ENCODE assay signal across 14 cellular contexts in genomic region chr9:128324401-128324800, GRCh38. TPM values are rescaled to one million over a fixed set of nuclear protein-coding genes. Genes with fewer than 3 reads are reported as not detected.
A peak's percentile ranks its signal among the peaks of the same experiment; 100 is the strongest.
DNase-seq lines count a peak whose midpoint lies in the region; ATAC-seq and TF ChIP-seq lines count a peak whose summit lies in the region.
"Had no signal": no experiment of that assay in that cellular context is flagged by ENCODE, and none has a peak within 500 bp of the region (broad histone marks: within the 10 kb centered on the region; RNA-seq: fewer than 3 reads in every experiment).

No MANE protein-coding gene starts in this region.

- H3K4me1 Mint-ChIP-seq in MCF 10A (ENCODE audit: insufficient read depth, unreplicated experiment) = peaks cover 20% of the 10 kb centered on the region
- peaks cover 4% of the 10 kb centered on the region for H3K4me1 Mint-ChIP-seq in type B pancreatic cell (ENCODE audit: unreplicated experiment)

- peaks cover 3 to 20% of the 10 kb centered on the region in 2 donors for H3K4me1 ChIP-seq in breast epithelium
- peaks cover 13% of the 10 kb centered on the region for H3K4me1 ChIP-seq in hepatocyte (ENCODE audit: insufficient read depth)
- peaks cover 6% of the 10 kb centered on the region for H3K4me1 ChIP-seq in right cardiac atrium (ENCODE audit: control insufficient read depth, insufficient read depth, low read length)

- TF ChIP-seq CTCF in MCF 10A (IDR thresholded peaks at IDR 0.05; ENCODE audit: unreplicated experiment) = no peak
- TF ChIP-seq CTCF in breast epithelium (IDR thresholded peaks at IDR 0.05) = no peak
- TF ChIP-seq CTCF in RWPE1 (conservative IDR thresholded peaks at IDR 0.05; ENCODE audit: low read depth) = no peak
- TF ChIP-seq CTCF in hepatocyte (IDR thresholded peaks at IDR 0.05; ENCODE audit: poor library complexity) = no peak
- no peak for TF ChIP-seq CTCF in type B pancreatic cell (conservative IDR thresholded peaks at IDR 0.05)

- no peak overlapping the region for H2AFZ ChIP-seq in hepatocyte

- WGBS in hepatocyte (ENCODE audit: low lambda C conversion rate, missing lambda C conversion rate) = 90% methylated on average over 1 of the region's 1 CpG
- WGBS in right cardiac atrium = 96% methylated on average over 1 of the region's 1 CpG

- peaks cover 32% of the 10 kb centered on the region for H3K79me2 ChIP-seq in hepatocyte

- H3K27me3 ChIP-seq in breast epithelium (no peaks in the 10 kb centered on the region), hepatocyte (no peaks in the 10 kb centered on the region), right cardiac atrium (ENCODE audit: control insufficient read depth, insufficient read depth) (no peaks in the 10 kb centered on the region)
- H3K27me3 ChIP-seq: foreskin keratinocyte had no signal

- CTCF ChIA-PET in MCF 10A (lab: Yijun Ruan, JAX) (interaction anchor here (0.6 to 2.4 kb wide), 7 partner anchors 17 to 345 kb away, joined by 3 to 16 read pairs (median 4); no protein-coding TSS in a partner anchor), RWPE1 (lab: Yijun Ruan, JAX) (interaction anchor here (1.4 kb wide), 1 partner anchor 17 kb away, joined by 9 read pairs; no protein-coding TSS in a partner anchor)

- TF ChIP-seq POLR2A in breast epithelium (IDR thresholded peaks at IDR 0.05) = no peak

- H3K27me3 Mint-ChIP-seq in MCF 10A (ENCODE audit: insufficient read depth, unreplicated experiment) (no peaks in the 10 kb centered on the region), type B pancreatic cell (peaks cover 2% of the 10 kb centered on the region)
- H3K27me3 Mint-ChIP-seq: stimulated activated memory B cell treated with anti-CD40 and anti-IgM and Interleukin-4, amounts not matched to agents 10 μg/mL and 1 μg/mL and 100 μg/mL, for 72 hours had no signal

- intact Hi-C loops in MCF 10A (cut with micrococcal nuclease) (no loop called here), breast epithelium (cut with DNase I; ENCODE audit: low total_unique reads) (no loop called here), left ventricle myocardium superior (cut with micrococcal nuclease) (no loop called here), right cardiac atrium (cut with DNase I) (no loop called here)

- no peaks in the 10 kb centered on the region for H3K9me3 ChIP-seq in breast epithelium
- no peaks in the 10 kb centered on the region for H3K9me3 ChIP-seq in hepatocyte (ENCODE audit: low read depth)
- H3K9me3 ChIP-seq in right cardiac atrium (ENCODE audit: control insufficient read depth, low read length) = no peaks in the 10 kb centered on the region

- H3K9me2 ChIP-seq in hepatocyte (replicated peaks; ENCODE audit: insufficient read depth) = no peaks in the 10 kb centered on the region

- H3K36me3 Mint-ChIP-seq in MCF 10A (ENCODE audit: insufficient read depth, unreplicated experiment) (peaks cover 46% of the 10 kb centered on the region), type B pancreatic cell (peaks cover 7% of the 10 kb centered on the region)

- BruUV-seq in MCF 10A (replicated peaks; lab: Mats Ljungman, UMichigan) = no TSS peak

- H3K36me3 ChIP-seq in breast epithelium = no peaks in the 10 kb centered on the region
- no peaks in the 10 kb centered on the region for H3K36me3 ChIP-seq in hepatocyte (replicated peaks; ENCODE audit: insufficient read depth, low read depth)

- POLR2A ChIA-PET in MCF 10A (lab: Yijun Ruan, JAX) = interaction anchor here (1.2 to 1.9 kb wide), 3 partner anchors 11 to 17 kb away, joined by 3 to 8 read pairs (median 6); partner anchors contain the start of gene SLC27A4
- POLR2A ChIA-PET in RWPE1 (lab: Yijun Ruan, JAX; ENCODE audit: low non-redundant PET) = no interaction called here

- peak overlapping the region; percentile 86 for H3K4me3 Mint-ChIP-seq in MCF 10A (ENCODE audit: unreplicated experiment)
- H3K4me3 Mint-ChIP-seq in type B pancreatic cell = peak overlapping the region; percentile 97

- H3K27ac Mint-ChIP-seq in MCF 10A (ENCODE audit: low read depth, unreplicated experiment) (no peak overlapping the region), type B pancreatic cell (no peak overlapping the region)
- H3K27ac Mint-ChIP-seq: stimulated activated memory B cell treated with anti-CD40 and anti-IgM and Interleukin-4, amounts not matched to agents 10 μg/mL and 1 μg/mL and 100 μg/mL, for 72 hours had no signal

- no peak for ATAC-seq in left ventricle myocardium superior
- no peak for ATAC-seq in right cardiac atrium
- ATAC-seq: foreskin keratinocyte; stimulated activated memory B cell treated with anti-CD40 and anti-IgM and Interleukin-4, amounts not matched to agents 10 μg/mL and 1 μg/mL and 100 μg/mL, for 72 hours had no signal

- no peak for DNase-seq in MCF 10A (ENCODE audit: unreplicated experiment)
- DNase-seq in breast epithelium (ENCODE audit: low spot score in 2 of 2) = no peak
- no peak for DNase-seq in RWPE1 (ENCODE audit: low spot score)
- no peak for DNase-seq in hepatocyte (ENCODE audit: low spot score)
- no peak for DNase-seq in type B pancreatic cell (ENCODE audit: extremely low spot score, unreplicated experiment)
- DNase-seq in left ventricle myocardium superior = no peak
- DNase-seq in NCI-H128 (lab: John Stamatoyannopoulos, UW; ENCODE audit: unreplicated experiment) = no peak
- no peak for DNase-seq in right cardiac atrium
- DNase-seq: foreskin keratinocyte; islet precursor cell; NCI-H2171; stimulated activated CD4-positive, alpha-beta T cell treated with anti-CD3 and anti-CD28 coated beads, Interleukin-2, amount 100 ng/mL, for 48 hours; SW 1271 had no signal

- peak overlapping the region; percentile 88 for H3K4me2 ChIP-seq in hepatocyte

- H4K20me1 ChIP-seq in hepatocyte (ENCODE audit: insufficient read depth, poor library complexity, severe bottlenecking) = peaks cover 5% of the 10 kb centered on the region

- H3K27ac ChIP-seq in breast epithelium = no peak overlapping the region
- peak overlapping the region; percentile 93 for H3K27ac ChIP-seq in RWPE1
- H3K27ac ChIP-seq in hepatocyte = no peak overlapping the region
- H3K27ac ChIP-seq in right cardiac atrium (ENCODE audit: low read length) = no peak overlapping the region
- H3K27ac ChIP-seq: foreskin keratinocyte had no signal

- H3K9me3 Mint-ChIP-seq in MCF 10A (ENCODE audit: unreplicated experiment) = no peaks in the 10 kb centered on the region
- no peaks in the 10 kb centered on the region for H3K9me3 Mint-ChIP-seq in type B pancreatic cell
- H3K9me3 Mint-ChIP-seq: stimulated activated memory B cell treated with anti-CD40 and anti-IgM and Interleukin-4, amounts not matched to agents 10 μg/mL and 1 μg/mL and 100 μg/mL, for 72 hours had no signal

- H3K4me3 ChIP-seq in breast epithelium (no peak overlapping the region), hepatocyte (no peak overlapping the region), right cardiac atrium (ENCODE audit: low read length) (no peak overlapping the region)

RNA-seq across cellular contexts. Expression of gene COQ4, which starts 1.8 kb away (rescaled TPM):
- total RNA-seq in MCF 10A (2022) (57.1 and 58.9 TPM in 2 replicates), breast epithelium (10 to 100 TPM; 30.2 to 59.7 (median 46.2) TPM), hepatocyte (38.2 and 40.9 TPM in 2 replicates), type B pancreatic cell (ENCODE audit: low replicate concordance) (58.5 and 60.5 TPM in 2 replicates), left ventricle myocardium superior (30.7 TPM), right cardiac atrium (10 to 100 TPM; 26.5 to 28.9 (median 27.6) TPM)
- polyA plus RNA-seq in hepatocyte (35.2 and 42.8 TPM in 2 replicates), right cardiac atrium (41.8 TPM)

RNA-seq across cellular contexts. Expression of gene TRUB2, which starts 2.2 kb away (rescaled TPM):
- 36.1 and 37.6 TPM in 2 replicates for total RNA-seq in MCF 10A (2022)
- 10 to 100 TPM; 11.8 to 19.8 (median 18.0) TPM for total RNA-seq in breast epithelium
- 15.1 and 17.4 TPM in 2 replicates for total RNA-seq in hepatocyte
- 44.5 and 50.9 TPM in 2 replicates for polyA plus RNA-seq in hepatocyte
- 32.9 and 40.4 TPM in 2 replicates for total RNA-seq in type B pancreatic cell (ENCODE audit: low replicate concordance)
- total RNA-seq in left ventricle myocardium superior = 41.4 TPM
- 10 to 100 TPM; 19.9 to 29.0 (median 25.9) TPM for total RNA-seq in right cardiac atrium
- polyA plus RNA-seq in right cardiac atrium = 24.6 TPM

RNA-seq across cellular contexts. Expression of gene SLC27A4, which starts 15.9 kb away (rescaled TPM):
- total RNA-seq in MCF 10A (2022) (17.0 and 18.8 TPM in 2 replicates), breast epithelium (10 to 100 TPM; 11.3 to 18.7 (median 15.8) TPM), hepatocyte (16.1 and 23.4 TPM in 2 replicates), type B pancreatic cell (ENCODE audit: low replicate concordance) (42.2 and 47.2 TPM in 2 replicates), left ventricle myocardium superior (19.4 TPM), right cardiac atrium (10 to 100 TPM; 14.7 to 20.4 (median 18.4) TPM)
- polyA plus RNA-seq in hepatocyte (19.1 and 21.9 TPM in 2 replicates), right cardiac atrium (21.7 TPM)

RNA-seq across cellular contexts. Expression of gene URM1, which starts 46.8 kb away (rescaled TPM):
- 56.8 and 57.7 TPM in 2 replicates for total RNA-seq in MCF 10A (2022)
- total RNA-seq in breast epithelium = 10 to 100 TPM; 21.3 to 24.1 (median 23.8) TPM
- total RNA-seq in hepatocyte = 32.7 and 33.8 TPM in 2 replicates
- 55.7 and 66.7 TPM in 2 replicates for polyA plus RNA-seq in hepatocyte
- total RNA-seq in type B pancreatic cell (ENCODE audit: low replicate concordance) = 56.1 and 60.3 TPM in 2 replicates
- total RNA-seq in left ventricle myocardium superior = 51.6 TPM
- total RNA-seq in right cardiac atrium = 10 to 100 TPM; 46.5 to 57.4 (median 52.7) TPM
- 44.2 TPM for polyA plus RNA-seq in right cardiac atrium

RNA-seq across cellular contexts. Expression of gene SWI5, which starts 48.3 kb away (rescaled TPM):
- total RNA-seq in MCF 10A (2022) (27.7 and 39.0 TPM in 2 replicates), breast epithelium (10 to 100 TPM; 25.8 to 39.7 (median 31.4) TPM), hepatocyte (29.0 and 33.0 TPM in 2 replicates), type B pancreatic cell (ENCODE audit: low replicate concordance) (23.0 and 25.1 TPM in 2 replicates), left ventricle myocardium superior (16.2 TPM), right cardiac atrium (10 to 100 TPM; 18.7 to 22.3 (median 20.5) TPM)
- polyA plus RNA-seq in hepatocyte (55.7 and 58.4 TPM in 2 replicates), right cardiac atrium (33.7 TPM)
